In genomic region chr7:138495485-138495884, GRCh38 we compare ENCODE assay signal across 30 cellular contexts.
"Had no signal": no experiment of that assay in that cellular context is flagged by ENCODE, and none has a peak within 500 bp of the region (broad histone marks: within the 10 kb centered on the region; RNA-seq: fewer than 3 reads in every experiment).

No MANE protein-coding gene starts in this region.

- H3K4me1 Mint-ChIP-seq: activated CD4-positive, alpha-beta T cell treated with anti-CD3 and anti-CD28 coated beads, Interleukin-2, amount 10 ng/mL, durations not matched to agents 7 days and 5 days; activated naive CD4-positive, alpha-beta T cell treated with anti-CD3 and anti-CD28 coated beads, Interleukin-2, amount 10 ng/mL, durations not matched to agents 7 days and 5 days had no signal

- H3K4me3 ChIP-seq: ascending aorta, breast epithelium, cardiac muscle cell, coronary artery, dorsolateral prefrontal cortex, esophagus squamous epithelium, gastroesophageal sphincter had no signal

- H3K4me3 Mint-ChIP-seq: activated CD4-positive, alpha-beta T cell treated with anti-CD3 and anti-CD28 coated beads, Interleukin-2, amount 10 ng/mL, durations not matched to agents 7 days and 5 days; activated CD8-positive, alpha-beta T cell treated with anti-CD3 and anti-CD28 coated beads for 36 hours; activated naive CD4-positive, alpha-beta T cell treated with anti-CD3 and anti-CD28 coated beads, Interleukin-2, amount 10 ng/mL, durations not matched to agents 7 days and 5 days; activated naive CD8-positive, alpha-beta T cell treated with anti-CD3 and anti-CD28 coated beads, Interleukin-2, amount 10 ng/mL, durations not matched to agents 7 days and 5 days; activated T-cell treated with anti-CD3 and anti-CD28 coated beads, Interleukin-2, amount 50 U/mL, for 4 hours; activated T-helper 1 cell treated with anti-CD3 and anti-CD28 coated beads, Interleukin-12 subunit alpha, Interleukin-12 subunit beta, Interleukin-2, Interleukin-4 antibody, amounts not matched to agents 30 ng/mL and 10 ng/mL and 1 ng/mL, durations not matched to agents 14 hours and 24 hours and 36 hours; brain; dendritic cell treated with granulocyte-macrophage colony-stimulating factor and Interleukin-4, amounts not matched to agents 40 ng/mL and 50 ng/mL, for 4 days; effector memory CD8-positive, alpha-beta T cell had no signal

- DNase-seq: activated CD4-positive, alpha-beta T cell treated with anti-CD3 and anti-CD28 coated beads for 4 hours; activated CD4-positive, alpha-beta T cell treated with anti-CD3 and anti-CD28 coated beads, Interleukin-2, amount 10 ng/mL, durations not matched to agents 7 days and 5 days; activated CD4-positive, alpha-beta T cell treated with anti-CD3 and anti-CD28 coated beads, Interleukin-2, amount 50 U/mL, for 4 hours; activated CD4-positive, CD25-positive, alpha-beta regulatory T cell; activated CD4-positive, CD25-positive, alpha-beta regulatory T cell treated with anti-CD3 and anti-CD28 coated beads, Interleukin-2, amount 50 U/mL, for 72 hours; activated CD8-positive, alpha-beta memory T cell treated with anti-CD3 and anti-CD28 coated beads for 24 hours; activated CD8-positive, alpha-beta T cell treated with anti-CD3 and anti-CD28 coated beads for 36 hours; activated gamma-delta T cell; activated naive CD4-positive, alpha-beta T cell; activated naive CD4-positive, alpha-beta T cell treated with anti-CD3 and anti-CD28 coated beads, Interleukin-2, amount 10 ng/mL, durations not matched to agents 7 days and 5 days; activated naive CD8-positive, alpha-beta T cell treated with anti-CD3 and anti-CD28 coated beads, Interleukin-2, amount 10 ng/mL, durations not matched to agents 7 days and 5 days; activated T-cell treated with anti-CD3 and anti-CD28 coated beads, Interleukin-2, amount 50 U/mL, for 4 hours; central memory CD4-positive, alpha-beta T cell; dorsolateral prefrontal cortex; effector CD4-positive, alpha-beta T cell; effector memory CD8-positive, alpha-beta T cell; esophagus squamous epithelium; foreskin melanocyte; head of caudate nucleus; T-helper 2 cell had no signal

- H3K27ac ChIP-seq: ascending aorta, breast epithelium, coronary artery, epithelial cell of prostate, esophagus squamous epithelium, gastroesophageal sphincter had no signal

- H3K4me1 ChIP-seq: ascending aorta, breast epithelium, esophagus squamous epithelium had no signal

- H3K9me3 ChIP-seq: ascending aorta, breast epithelium, esophagus squamous epithelium, gastroesophageal sphincter had no signal

- H3K27me3 ChIP-seq: ascending aorta, breast epithelium, cardiac muscle cell, dorsolateral prefrontal cortex, esophagus squamous epithelium, gastroesophageal sphincter had no signal

- H3K27ac Mint-ChIP-seq: activated CD4-positive, alpha-beta T cell treated with anti-CD3 and anti-CD28 coated beads, Interleukin-2, amount 10 ng/mL, durations not matched to agents 7 days and 5 days; activated CD8-positive, alpha-beta T cell treated with anti-CD3 and anti-CD28 coated beads for 36 hours; activated naive CD4-positive, alpha-beta T cell treated with anti-CD3 and anti-CD28 coated beads, Interleukin-2, amount 10 ng/mL, durations not matched to agents 7 days and 5 days; activated naive CD4-positive, alpha-beta T cell treated with anti-CD3 and anti-CD28 coated beads, Interleukin-2, amount 50 U/mL, for 72 hours; activated naive CD8-positive, alpha-beta T cell treated with anti-CD3 and anti-CD28 coated beads, Interleukin-2, amount 10 ng/mL, durations not matched to agents 7 days and 5 days; activated T-helper 1 cell treated with anti-CD3 and anti-CD28 coated beads, Interleukin-12 subunit alpha, Interleukin-12 subunit beta, Interleukin-2, Interleukin-4 antibody, amounts not matched to agents 30 ng/mL and 10 ng/mL and 1 ng/mL, durations not matched to agents 14 hours and 24 hours and 36 hours; dendritic cell treated with granulocyte-macrophage colony-stimulating factor and Interleukin-4, amounts not matched to agents 40 ng/mL and 50 ng/mL, for 4 days had no signal

- ATAC-seq: activated CD8-positive, alpha-beta T cell treated with anti-CD3 and anti-CD28 coated beads for 36 hours; activated naive CD4-positive, alpha-beta T cell treated with anti-CD3 and anti-CD28 coated beads, Interleukin-2, amount 50 U/mL, for 72 hours; activated T-cell treated with anti-CD3 and anti-CD28 coated beads, Interleukin-2, amount 50 U/mL, for 4 hours; effector memory CD8-positive, alpha-beta T cell; gastroesophageal sphincter had no signal

- H3K36me3 ChIP-seq: ascending aorta, breast epithelium, cardiac muscle cell, esophagus squamous epithelium, gastroesophageal sphincter had no signal

- H3K9me3 Mint-ChIP-seq: dendritic cell treated with granulocyte-macrophage colony-stimulating factor and Interleukin-4, amounts not matched to agents 40 ng/mL and 50 ng/mL, for 4 days; effector memory CD8-positive, alpha-beta T cell had no signal

- H3K27me3 Mint-ChIP-seq: activated CD4-positive, alpha-beta T cell treated with anti-CD3 and anti-CD28 coated beads, Interleukin-2, amount 10 ng/mL, durations not matched to agents 7 days and 5 days; activated CD8-positive, alpha-beta T cell treated with anti-CD3 and anti-CD28 coated beads for 36 hours; activated naive CD4-positive, alpha-beta T cell treated with anti-CD3 and anti-CD28 coated beads, Interleukin-2, amount 10 ng/mL, durations not matched to agents 7 days and 5 days; activated naive CD8-positive, alpha-beta T cell treated with anti-CD3 and anti-CD28 coated beads, Interleukin-2, amount 10 ng/mL, durations not matched to agents 7 days and 5 days; brain; dendritic cell treated with granulocyte-macrophage colony-stimulating factor and Interleukin-4, amounts not matched to agents 40 ng/mL and 50 ng/mL, for 4 days; effector memory CD8-positive, alpha-beta T cell had no signal
